Comparison of ENCODE assay signal across 21 cellular contexts in genomic region chr5:80745490-80745889, GRCh38.
DNase-seq lines count a peak whose midpoint lies in the region; ATAC-seq lines count a peak whose summit lies in the region.
"Had no signal": no experiment of that assay in that cellular context is flagged by ENCODE, and none has a peak within 500 bp of the region (broad histone marks: within the 10 kb centered on the region; RNA-seq: fewer than 3 reads in every experiment).

No MANE protein-coding gene starts in this region.

- DNase-seq in DMS53 treated with DMSO at 0.1 percent for 48 hours (lab: John Stamatoyannopoulos, UW; ENCODE audit: unreplicated experiment) (peak; percentile 26), HPDE6-E6E7 (ENCODE audit: extremely low spot score) (peak; percentile 62), astrocyte of the hippocampus (ENCODE audit: low read depth, low spot score) (peak; percentile 63), iris pigment epithelial cell (ENCODE audit: low read depth) (peak; percentile 89), kidney glomerular epithelial cell (lab: John Stamatoyannopoulos, UW) (no peak), COR-L47 (lab: John Stamatoyannopoulos, UW) (no peak)
- DNase-seq: CD4-positive, alpha-beta memory T cell; effector CD8-positive, alpha-beta T cell; foreskin melanocyte; H9; KG1; left colon; mucosa of descending colon; NCI-H1105; NCI-H2107; NCI-H69; right cardiac atrium; stimulated activated naive CD4-positive, alpha-beta T cell treated with Interleukin-2 at 50 U/mL for 16 hours; T-helper 17 cell had no signal

- ATAC-seq in GM19324 (IDR thresholded peaks at IDR 0.05; ENCODE audit: low FRiP score, unreplicated experiment) (no peak), HG03439 (IDR thresholded peaks at IDR 0.05; ENCODE audit: unreplicated experiment) (no peak)
- ATAC-seq: left colon, mucosa of descending colon, right cardiac atrium, T-helper 17 cell had no signal

Comparison
In these comparisons a context has a peak if more than half of its experiments do, and no peak if none do; other contexts are left out.
1. DNase-seq: peak in DMS53 treated with DMSO at 0.1 percent for 48 hours (single experiment), HPDE6-E6E7 (single experiment), astrocyte of the hippocampus (single experiment) and iris pigment epithelial cell (single experiment); none in kidney glomerular epithelial cell (single experiment) and COR-L47 (single experiment).